19 cellular contexts compared by ENCODE assay signal in the genomic region with DNA sequence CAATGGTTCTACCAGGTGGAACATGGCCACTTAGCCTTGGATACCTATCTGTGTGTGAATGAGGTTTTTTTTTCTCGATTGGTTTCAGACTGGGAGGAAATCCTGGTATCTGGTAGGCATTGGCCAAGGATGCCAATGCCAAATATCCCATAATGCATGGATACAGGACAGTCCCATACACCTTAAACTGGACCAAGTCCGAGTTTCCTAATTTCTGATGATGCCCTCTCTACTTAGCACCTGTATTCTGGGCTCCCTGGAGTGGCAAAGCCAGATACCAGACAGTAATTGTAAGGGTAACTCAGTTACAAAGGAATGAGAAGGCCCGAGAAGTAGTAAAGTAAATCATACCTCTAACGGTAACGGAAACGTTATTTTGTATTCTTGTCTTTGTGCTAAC. TPM values are rescaled to one million over a fixed set of nuclear protein-coding genes. Genes with fewer than 3 reads are reported as not detected.
DNase-seq lines count a peak whose midpoint lies in the region; ATAC-seq, FAIRE-seq and TF ChIP-seq lines count a peak whose summit lies in the region.
"Had no signal": no experiment of that assay in that cellular context is flagged by ENCODE, and none has a peak within 500 bp of the region (broad histone marks: within the 10 kb centered on the region; RNA-seq: fewer than 3 reads in every experiment).

No MANE protein-coding gene starts in this region.

- peak overlapping the region; percentile 56 for H3K27ac Mint-ChIP-seq in activated T-cell treated with anti-CD3 and anti-CD28 coated beads, Interleukin-2, amount 50 U/mL, for 24 hours
- H3K27ac Mint-ChIP-seq in stimulated activated naive CD8-positive, alpha-beta T cell treated with anti-CD3 and anti-CD28 coated beads, Interleukin-15, Interleukin-2, amounts not matched to agents 100 ng/mL and 50 ng/mL, for 24 hours: peak overlapping the region; percentile 18
- H3K27ac Mint-ChIP-seq: B cell had no signal

- H3K9me2 ChIP-seq in Karpas-422 (replicated peaks; ENCODE audit: insufficient read depth, low read length): no peaks in the 10 kb centered on the region

- H3K79me2 ChIP-seq in Karpas-422 (ENCODE audit: low read length): peaks cover 66% of the 10 kb centered on the region

- no peak for DNase-seq in activated T-cell treated with anti-CD3 and anti-CD28 coated beads, Interleukin-2, amount 50 U/mL, for 24 hours
- DNase-seq in activated T-cell treated with anti-CD3 and anti-CD28 coated beads for 4 hours (no peak), Karpas-422 (no peak), D721Med (ENCODE audit: insufficient read length, low spot score) (no peak), T1000 (lab: John Stamatoyannopoulos, UW) (no peak)
- no peak for DNase-seq in stimulated activated naive CD8-positive, alpha-beta T cell treated with anti-CD3 and anti-CD28 coated beads, Interleukin-15, Interleukin-2, amounts not matched to agents 100 U/mL and 50 U/mL, for 24 hours
- DNase-seq: C1 segment of cervical spinal cord; CD4-positive, CD25-positive, alpha-beta regulatory T cell; CD8-positive, alpha-beta memory T cell; COR-L47; GDM1; GOT3; H7; HFFc6; IMR-90 had no signal

- H3K9me3 Mint-ChIP-seq in activated T-cell treated with anti-CD3 and anti-CD28 coated beads, Interleukin-2, amount 50 U/mL, for 24 hours: no peaks in the 10 kb centered on the region
- H3K9me3 Mint-ChIP-seq in stimulated activated naive CD8-positive, alpha-beta T cell treated with anti-CD3 and anti-CD28 coated beads, Interleukin-15, Interleukin-2, amounts not matched to agents 100 ng/mL and 50 ng/mL, for 24 hours: no peaks in the 10 kb centered on the region
- H3K9me3 Mint-ChIP-seq: CD4-positive, CD25-positive, alpha-beta regulatory T cell; CD8-positive, alpha-beta memory T cell; HFFc6 had no signal

- peaks cover 100% of the 10 kb centered on the region for H3K4me1 ChIP-seq in Karpas-422 (ENCODE audit: low read length)

- peaks cover 75% of the 10 kb centered on the region for H4K20me1 ChIP-seq in Karpas-422 (ENCODE audit: insufficient read depth, low read depth, low read length)

- no peak for FAIRE-seq in D721Med (lab: Jason Lieb, UNC)

- no peaks in the 10 kb centered on the region for H3K9me3 ChIP-seq in Karpas-422 (ENCODE audit: low read length)

- TF ChIP-seq CTCF in D721Med (IDR thresholded peaks at IDR 0.05; ENCODE audit: insufficient read depth, missing control alignments): no peak

- H3K4me3 Mint-ChIP-seq in activated T-cell treated with anti-CD3 and anti-CD28 coated beads, Interleukin-2, amount 50 U/mL, for 24 hours: no peak overlapping the region
- no peak overlapping the region for H3K4me3 Mint-ChIP-seq in stimulated activated naive CD8-positive, alpha-beta T cell treated with anti-CD3 and anti-CD28 coated beads, Interleukin-15, Interleukin-2, amounts not matched to agents 100 ng/mL and 50 ng/mL, for 24 hours
- H3K4me3 Mint-ChIP-seq: B cell; CD4-positive, CD25-positive, alpha-beta regulatory T cell; CD8-positive, alpha-beta memory T cell; HFFc6 had no signal

- peaks cover 89% of the 10 kb centered on the region for H3K36me3 ChIP-seq in Karpas-422 (ENCODE audit: insufficient read depth, low read length)

- peaks cover 15% of the 10 kb centered on the region for H3K4me1 Mint-ChIP-seq in activated T-cell treated with anti-CD3 and anti-CD28 coated beads, Interleukin-2, amount 50 U/mL, for 24 hours (ENCODE audit: low read depth)
- H3K4me1 Mint-ChIP-seq in stimulated activated naive CD8-positive, alpha-beta T cell treated with anti-CD3 and anti-CD28 coated beads, Interleukin-15, Interleukin-2, amounts not matched to agents 100 ng/mL and 50 ng/mL, for 24 hours (ENCODE audit: low read depth): peaks cover 20% of the 10 kb centered on the region

- H2AFZ ChIP-seq in Karpas-422 (ENCODE audit: low read length): no peak overlapping the region

- no peak overlapping the region for H3K4me2 ChIP-seq in Karpas-422 (ENCODE audit: low read depth, low read length, poor library complexity, severe bottlenecking)

- H3K9ac ChIP-seq in Karpas-422 (ENCODE audit: low read length): no peak overlapping the region

- peak overlapping the region; percentile 97 for H3K27ac ChIP-seq in Karpas-422 (ENCODE audit: low read length)
- H3K27ac ChIP-seq: HL-60 had no signal

- no peak for ATAC-seq in stimulated activated naive CD8-positive, alpha-beta T cell treated with anti-CD3 and anti-CD28 coated beads, Interleukin-15, Interleukin-2, amounts not matched to agents 100 U/mL and 50 U/mL, for 24 hours
- ATAC-seq: HCT116 had no signal

- H3K27me3 Mint-ChIP-seq in activated T-cell treated with anti-CD3 and anti-CD28 coated beads, Interleukin-2, amount 50 U/mL, for 24 hours: no peaks in the 10 kb centered on the region
- H3K27me3 Mint-ChIP-seq in stimulated activated naive CD8-positive, alpha-beta T cell treated with anti-CD3 and anti-CD28 coated beads, Interleukin-15, Interleukin-2, amounts not matched to agents 100 ng/mL and 50 ng/mL, for 24 hours: no peaks in the 10 kb centered on the region
- H3K27me3 Mint-ChIP-seq: B cell; CD4-positive, CD25-positive, alpha-beta regulatory T cell; CD8-positive, alpha-beta memory T cell had no signal

- H3K36me3 Mint-ChIP-seq in activated T-cell treated with anti-CD3 and anti-CD28 coated beads, Interleukin-2, amount 50 U/mL, for 24 hours (ENCODE audit: low read depth): peaks cover 100% of the 10 kb centered on the region
- H3K36me3 Mint-ChIP-seq in stimulated activated naive CD8-positive, alpha-beta T cell treated with anti-CD3 and anti-CD28 coated beads, Interleukin-15, Interleukin-2, amounts not matched to agents 100 ng/mL and 50 ng/mL, for 24 hours (ENCODE audit: low read depth): peaks cover 98% of the 10 kb centered on the region

- H3K27me3 ChIP-seq in Karpas-422 (ENCODE audit: low read length): no peaks in the 10 kb centered on the region

- no peak overlapping the region for H3K4me3 ChIP-seq in Karpas-422 (ENCODE audit: low read length)

RNA-seq across cellular contexts. Expression of a gene that starts 17.9 kb away (rescaled TPM):
- total RNA-seq in Karpas-422 (2014; rRNA removed; shearing (Covaris generic); ENCODE audit: low replicate concordance): 195 and 298 TPM in 2 replicates

RNA-seq across cellular contexts. Expression of a gene that starts 18.1 kb away (rescaled TPM):
- 23.3 and 26.5 TPM in 2 replicates for total RNA-seq in Karpas-422 (2014; rRNA removed; shearing (Covaris generic); ENCODE audit: low replicate concordance)
